Comparison of ENCODE assay signal across 13 cellular contexts in genomic region chr9:126357074-126357473, GRCh38.
"Had no signal": no experiment of that assay in that cellular context is flagged by ENCODE, and none has a peak within 500 bp of the region (broad histone marks: within the 10 kb centered on the region; RNA-seq: fewer than 3 reads in every experiment).

No MANE protein-coding gene starts in this region.

- H3K36me3 ChIP-seq: heart right ventricle, sigmoid colon, transverse colon had no signal

- H3K4me3 ChIP-seq: heart right ventricle, left ventricle myocardium inferior, sigmoid colon, transverse colon had no signal

- H3K27ac ChIP-seq: heart right ventricle, left ventricle myocardium inferior, sigmoid colon, transverse colon had no signal

- H3K27me3 ChIP-seq: heart right ventricle, sigmoid colon, transverse colon had no signal

- ATAC-seq: heart right ventricle had no signal

- DNase-seq: activated CD4-positive, alpha-beta T cell treated with anti-CD3 and anti-CD28 coated beads, Interleukin-2, amount 50 U/mL, for 1 hour; activated gamma-delta T cell; activated naive CD8-positive, alpha-beta T cell treated with anti-CD3 and anti-CD28 coated beads for 36 hours; activated T-cell treated with anti-CD3 and anti-CD28 coated beads, Interleukin-2, amount 50 U/mL, for 24 hours; anterior cingulate cortex; heart right ventricle; islet precursor cell; left ventricle myocardium inferior; sigmoid colon; stimulated activated CD4-positive, alpha-beta T cell treated with anti-CD3 and anti-CD28 coated beads, Interleukin-2, amount 100 ng/mL, for 24 hours; stimulated activated naive CD4-positive, alpha-beta T cell; substantia nigra had no signal

- H3K4me1 ChIP-seq: left ventricle myocardium inferior, sigmoid colon had no signal
